Comparison of ENCODE assay signal across 9 cellular contexts in the genomic region with DNA sequence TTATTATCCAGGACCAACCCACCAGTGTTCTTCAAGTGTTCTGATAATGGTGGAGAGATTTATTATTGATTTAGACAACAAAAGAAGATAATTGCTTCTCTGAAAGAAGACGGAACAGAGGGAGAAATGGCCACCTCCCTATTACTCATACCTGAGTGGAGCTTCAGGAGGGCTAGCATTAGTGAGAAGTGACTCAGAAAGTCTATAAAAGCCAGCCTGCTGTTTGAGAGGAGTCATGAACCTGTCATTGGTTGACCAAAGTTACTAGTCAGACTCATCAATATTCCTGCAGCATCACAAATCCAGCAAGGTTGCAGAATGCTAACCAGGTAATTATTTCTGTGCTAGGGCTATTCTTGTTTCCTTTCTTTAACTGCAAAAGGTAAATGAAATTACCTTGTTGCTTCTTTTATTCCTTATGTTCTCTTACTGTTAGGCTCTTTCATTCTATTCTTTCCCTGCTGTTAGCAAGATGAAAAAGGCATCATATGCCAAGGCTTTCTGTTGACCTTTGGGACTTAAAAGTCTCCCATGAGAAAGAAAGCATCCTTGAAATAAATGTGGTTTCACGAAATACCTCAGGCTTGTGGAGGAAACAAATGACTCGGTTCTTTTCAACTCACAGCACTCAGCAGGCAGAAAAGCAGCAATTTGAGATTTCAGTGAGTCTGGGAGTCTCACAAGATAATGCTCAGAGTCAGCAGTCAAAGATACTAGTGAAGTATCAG.
DNase-seq lines count a peak whose midpoint lies in the region; ATAC-seq, FAIRE-seq and TF ChIP-seq lines count a peak whose summit lies in the region.
"Had no signal": no experiment of that assay in that cellular context is flagged by ENCODE, and none has a peak within 500 bp of the region (broad histone marks: within the 10 kb centered on the region; RNA-seq: fewer than 3 reads in every experiment).

No MANE protein-coding gene starts in this region.

- no peaks in the 10 kb centered on the region for H3K36me3 Mint-ChIP-seq in WTC11

- no peaks in the 10 kb centered on the region for H3K27me3 Mint-ChIP-seq in WTC11 (ENCODE audit: low read depth)
- no peaks in the 10 kb centered on the region for H3K27me3 Mint-ChIP-seq in stimulated activated naive CD8-positive, alpha-beta T cell treated with anti-CD3 and anti-CD28 coated beads, Interleukin-15, amount 100 ng/mL, for 72 hours

- TF ChIP-seq CTCF in AG09309 (IDR thresholded peaks at IDR 0.05; ENCODE audit: control insufficient read depth, insufficient read depth, low read depth, low read length, missing control alignments): no peak
- no peak for TF ChIP-seq CTCF in WTC11 (IDR thresholded peaks at IDR 0.05)

- DNase-seq in AG09309 (ENCODE audit: low read depth) (peak; percentile 50), HPDE6-E6E7 (ENCODE audit: extremely low spot score) (peak; percentile 89), WTC11 (ENCODE audit: low spot score) (no peak), islet precursor cell (peak; percentile 79), GM12891 (ENCODE audit: insufficient read length, low spot score) (no peak)
- DNase-seq in stimulated activated naive CD8-positive, alpha-beta T cell treated with anti-CD3 and anti-CD28 coated beads, Interleukin-15, amount 100 ng/mL, for 72 hours: no peak
- DNase-seq: OCI-M1 had no signal

- no peak for TF ChIP-seq POLR2A in GM12891 (IDR thresholded peaks at IDR 0.05; ENCODE audit: low read depth, low read length)

- peak; percentile 50; the same call in 1 of the 2 replicates for ATAC-seq in WTC11
- ATAC-seq in stimulated activated naive CD8-positive, alpha-beta T cell treated with anti-CD3 and anti-CD28 coated beads, Interleukin-15, amount 100 ng/mL, for 72 hours: no peak
- no peak for ATAC-seq in HG02938 (IDR thresholded peaks at IDR 0.05; ENCODE audit: unreplicated experiment)
- no peak for ATAC-seq in GM21367 (IDR thresholded peaks at IDR 0.05; ENCODE audit: unreplicated experiment)

- FAIRE-seq in GM12891 (lab: Jason Lieb, UNC): no peak

- no peak overlapping the region for H3K4me3 ChIP-seq in AG09309 (ENCODE audit: control insufficient read depth, low read depth, low read length)

- CTCF ChIA-PET in WTC11 (lab: Charles Lee): no interaction called here

- H3K4me3 Mint-ChIP-seq in WTC11: no peak overlapping the region
- H3K4me3 Mint-ChIP-seq in stimulated activated naive CD8-positive, alpha-beta T cell treated with anti-CD3 and anti-CD28 coated beads, Interleukin-15, amount 100 ng/mL, for 72 hours: no peak overlapping the region

- POLR2A ChIA-PET in WTC11 (lab: Charles Lee): no interaction called here

- H3K27ac Mint-ChIP-seq in WTC11: 0 out of 2 replicates have a peak overlapping the region, but pooled peaks have one; percentile 8
- no peak overlapping the region for H3K27ac Mint-ChIP-seq in stimulated activated naive CD8-positive, alpha-beta T cell treated with anti-CD3 and anti-CD28 coated beads, Interleukin-15, amount 100 ng/mL, for 72 hours

- H3K4me1 Mint-ChIP-seq in WTC11: peaks cover 16% of the 10 kb centered on the region
- H3K4me1 Mint-ChIP-seq in stimulated activated naive CD8-positive, alpha-beta T cell treated with anti-CD3 and anti-CD28 coated beads, Interleukin-15, amount 100 ng/mL, for 72 hours: no peaks in the 10 kb centered on the region

- H3K9me3 Mint-ChIP-seq in WTC11: 0 out of 2 replicates have a peak, but pooled peaks cover 1% of the 10 kb centered on the region
- H3K9me3 Mint-ChIP-seq in stimulated activated naive CD8-positive, alpha-beta T cell treated with anti-CD3 and anti-CD28 coated beads, Interleukin-15, amount 100 ng/mL, for 72 hours: no peaks in the 10 kb centered on the region

TF ChIP-seq in WTC11, 78 proteins besides CTCF, POLR2A, EP300 and RAD21 (continues in another document):
- TF ChIP-seq CREM (CRISPR knock-in tag; IDR thresholded peaks at IDR 0.05) (no peak), FOXK1 (CRISPR knock-in tag; IDR thresholded peaks at IDR 0.05) (no peak), ZNF232 (CRISPR knock-in tag; IDR thresholded peaks at IDR 0.05) (no peak), JAZF1 (CRISPR knock-in tag; IDR thresholded peaks at IDR 0.05) (no peak), ZNF416 (CRISPR knock-in tag; IDR thresholded peaks at IDR 0.05) (no peak), FOXJ3 (CRISPR knock-in tag; IDR thresholded peaks at IDR 0.05; ENCODE audit: borderline replicate concordance) (no peak)
- TF ChIP-seq, protein P1, sequence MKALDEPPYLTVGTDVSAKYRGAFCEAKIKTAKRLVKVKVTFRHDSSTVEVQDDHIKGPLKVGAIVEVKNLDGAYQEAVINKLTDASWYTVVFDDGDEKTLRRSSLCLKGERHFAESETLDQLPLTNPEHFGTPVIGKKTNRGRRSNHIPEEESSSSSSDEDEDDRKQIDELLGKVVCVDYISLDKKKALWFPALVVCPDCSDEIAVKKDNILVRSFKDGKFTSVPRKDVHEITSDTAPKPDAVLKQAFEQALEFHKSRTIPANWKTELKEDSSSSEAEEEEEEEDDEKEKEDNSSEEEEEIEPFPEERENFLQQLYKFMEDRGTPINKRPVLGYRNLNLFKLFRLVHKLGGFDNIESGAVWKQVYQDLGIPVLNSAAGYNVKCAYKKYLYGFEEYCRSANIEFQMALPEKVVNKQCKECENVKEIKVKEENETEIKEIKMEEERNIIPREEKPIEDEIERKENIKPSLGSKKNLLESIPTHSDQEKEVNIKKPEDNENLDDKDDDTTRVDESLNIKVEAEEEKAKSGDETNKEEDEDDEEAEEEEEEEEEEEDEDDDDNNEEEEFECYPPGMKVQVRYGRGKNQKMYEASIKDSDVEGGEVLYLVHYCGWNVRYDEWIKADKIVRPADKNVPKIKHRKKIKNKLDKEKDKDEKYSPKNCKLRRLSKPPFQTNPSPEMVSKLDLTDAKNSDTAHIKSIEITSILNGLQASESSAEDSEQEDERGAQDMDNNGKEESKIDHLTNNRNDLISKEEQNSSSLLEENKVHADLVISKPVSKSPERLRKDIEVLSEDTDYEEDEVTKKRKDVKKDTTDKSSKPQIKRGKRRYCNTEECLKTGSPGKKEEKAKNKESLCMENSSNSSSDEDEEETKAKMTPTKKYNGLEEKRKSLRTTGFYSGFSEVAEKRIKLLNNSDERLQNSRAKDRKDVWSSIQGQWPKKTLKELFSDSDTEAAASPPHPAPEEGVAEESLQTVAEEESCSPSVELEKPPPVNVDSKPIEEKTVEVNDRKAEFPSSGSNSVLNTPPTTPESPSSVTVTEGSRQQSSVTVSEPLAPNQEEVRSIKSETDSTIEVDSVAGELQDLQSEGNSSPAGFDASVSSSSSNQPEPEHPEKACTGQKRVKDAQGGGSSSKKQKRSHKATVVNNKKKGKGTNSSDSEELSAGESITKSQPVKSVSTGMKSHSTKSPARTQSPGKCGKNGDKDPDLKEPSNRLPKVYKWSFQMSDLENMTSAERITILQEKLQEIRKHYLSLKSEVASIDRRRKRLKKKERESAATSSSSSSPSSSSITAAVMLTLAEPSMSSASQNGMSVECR (CRISPR knock-in tag; IDR thresholded peaks at IDR 0.05; ENCODE audit: borderline replicate concordance): no peak
- TF ChIP-seq, protein P2, sequence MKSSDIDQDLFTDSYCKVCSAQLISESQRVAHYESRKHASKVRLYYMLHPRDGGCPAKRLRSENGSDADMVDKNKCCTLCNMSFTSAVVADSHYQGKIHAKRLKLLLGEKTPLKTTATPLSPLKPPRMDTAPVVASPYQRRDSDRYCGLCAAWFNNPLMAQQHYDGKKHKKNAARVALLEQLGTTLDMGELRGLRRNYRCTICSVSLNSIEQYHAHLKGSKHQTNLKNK (CRISPR knock-in tag; IDR thresholded peaks at IDR 0.05): no peak

TF ChIP-seq in GM12891, 5 proteins besides CTCF, POLR2A, EP300 and RAD21:
- TF ChIP-seq SPI1 (IDR thresholded peaks at IDR 0.05; ENCODE audit: low read depth, low read length): no peak
- TF ChIP-seq PAX5 (IDR thresholded peaks at IDR 0.05; ENCODE audit: insufficient read depth, low read length, severe bottlenecking): no peak
- TF ChIP-seq TAF1 (IDR thresholded peaks at IDR 0.05; ENCODE audit: low read depth, low read length): no peak
- TF ChIP-seq POU2F2 (IDR thresholded peaks at IDR 0.05; ENCODE audit: low read depth, low read length): no peak
- no peak for TF ChIP-seq POLR2AphosphoS5 (IDR thresholded peaks at IDR 0.05; ENCODE audit: low read depth, low read length)

Comparison
In these comparisons a context has a peak if more than half of its experiments do, and no peak if none do; other contexts are left out.
1. DNase-seq: peak in AG09309 (single experiment), HPDE6-E6E7 (single experiment) and islet precursor cell (single experiment); none in WTC11 (single experiment), stimulated activated naive CD8-positive, alpha-beta T cell treated with anti-CD3 and anti-CD28 coated beads, Interleukin-15, amount 100 ng/mL, for 72 hours (0 of 2) and GM12891 (single experiment).